8 cellular contexts compared by ENCODE assay signal in the genomic region with DNA sequence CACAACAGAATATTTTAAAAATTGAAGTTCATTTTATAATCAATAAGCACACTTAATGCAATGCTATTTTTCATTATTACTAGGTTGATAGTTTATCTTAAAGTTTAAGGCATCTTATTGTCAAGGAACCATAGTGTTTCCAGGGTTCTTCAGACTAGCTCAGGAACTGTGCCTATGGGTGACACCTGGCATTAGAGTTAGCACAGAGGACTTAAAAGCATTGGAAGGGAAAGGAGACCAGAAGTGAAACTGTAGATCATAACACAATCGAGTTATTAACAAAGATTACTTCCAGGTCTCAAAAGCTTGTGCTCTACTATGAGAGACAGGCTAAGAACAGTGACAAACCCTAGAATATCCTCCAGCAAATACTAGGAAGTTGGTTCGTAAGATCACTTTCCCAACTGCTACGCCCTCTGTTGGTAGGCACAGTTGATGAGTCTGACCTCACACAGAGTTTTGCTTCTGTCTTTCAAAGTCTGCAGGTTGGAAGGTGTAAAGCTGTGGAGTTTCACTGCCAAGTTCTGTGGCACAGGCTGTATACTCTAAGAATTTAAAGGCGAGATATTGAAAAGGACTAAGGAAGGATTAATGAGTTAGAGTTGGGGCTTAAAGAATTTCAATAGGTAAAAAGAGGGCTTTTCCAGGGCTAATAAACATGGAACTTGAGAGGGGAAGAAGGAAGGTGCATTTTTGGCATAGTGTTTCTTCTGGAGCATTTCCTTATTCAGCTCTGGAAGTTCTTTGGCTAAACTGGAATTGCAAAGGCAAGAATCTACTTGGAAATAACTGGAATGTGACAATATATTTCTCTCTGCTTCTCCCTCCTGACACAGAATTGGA.
DNase-seq lines count a peak whose midpoint lies in the region; ATAC-seq and TF ChIP-seq lines count a peak whose summit lies in the region.

No MANE protein-coding gene starts in this region.

- H3K9ac ChIP-seq in DND-41 (ENCODE audit: low read depth, low read length), result no peak overlapping the region
- no peak overlapping the region for H3K9ac ChIP-seq in adipocyte (ENCODE audit: low read length)

- H3K27ac Mint-ChIP-seq in stimulated activated memory B cell treated with anti-CD40 and anti-IgM and Interleukin-4, amounts not matched to agents 10 μg/mL and 1 μg/mL and 100 μg/mL, for 72 hours, result no peak overlapping the region
- no peak overlapping the region for H3K27ac Mint-ChIP-seq in activated T-helper 1 cell treated with anti-CD3 and anti-CD28 coated beads, Interleukin-12 subunit alpha, Interleukin-12 subunit beta, Interleukin-2, Interleukin-4 antibody, amounts not matched to agents 30 ng/mL and 10 ng/mL and 1 ng/mL, durations not matched to agents 14 hours and 24 hours and 36 hours

- H3K9me3 ChIP-seq in DND-41 (ENCODE audit: insufficient read depth, low read length, severe bottlenecking), result no peaks in the 10 kb centered on the region
- H3K9me3 ChIP-seq in adipocyte (ENCODE audit: control insufficient read depth, low read length), result no peaks in the 10 kb centered on the region
- no peaks in the 10 kb centered on the region for H3K9me3 ChIP-seq in hepatocyte (ENCODE audit: low read depth)

- H2AFZ ChIP-seq in DND-41 (ENCODE audit: low read depth, low read length) (peak overlapping the region; percentile 14; the same call in 1 of the 2 replicates), hepatocyte (no peak overlapping the region)

- no peaks in the 10 kb centered on the region for H3K9me2 ChIP-seq in hepatocyte (replicated peaks; ENCODE audit: insufficient read depth)

- no peaks in the 10 kb centered on the region for H3K9me3 Mint-ChIP-seq in stimulated activated memory B cell treated with anti-CD40 and anti-IgM and Interleukin-4, amounts not matched to agents 10 μg/mL and 1 μg/mL and 100 μg/mL, for 72 hours
- H3K9me3 Mint-ChIP-seq in activated T-helper 1 cell treated with anti-CD3 and anti-CD28 coated beads, Interleukin-12 subunit alpha, Interleukin-12 subunit beta, Interleukin-2, Interleukin-4 antibody, amounts not matched to agents 30 ng/mL and 10 ng/mL and 1 ng/mL, durations not matched to agents 14 hours and 24 hours and 36 hours, result no peaks in the 10 kb centered on the region

- no peak overlapping the region for H3K4me3 Mint-ChIP-seq in stimulated activated memory B cell treated with anti-CD40 and anti-IgM and Interleukin-4, amounts not matched to agents 10 μg/mL and 1 μg/mL and 100 μg/mL, for 72 hours
- H3K4me3 Mint-ChIP-seq in activated T-helper 1 cell treated with anti-CD3 and anti-CD28 coated beads, Interleukin-12 subunit alpha, Interleukin-12 subunit beta, Interleukin-2, Interleukin-4 antibody, amounts not matched to agents 30 ng/mL and 10 ng/mL and 1 ng/mL, durations not matched to agents 14 hours and 24 hours and 36 hours, result no peak overlapping the region

- no peaks in the 10 kb centered on the region for H3K4me1 ChIP-seq in DND-41 (ENCODE audit: insufficient read depth, low read length)
- peaks cover 11% of the 10 kb centered on the region for H3K4me1 ChIP-seq in adipocyte (ENCODE audit: control insufficient read depth, insufficient read depth, low read length)
- H3K4me1 ChIP-seq in hepatocyte (ENCODE audit: insufficient read depth), result no peaks in the 10 kb centered on the region

- TF ChIP-seq CTCF in DND-41 (IDR thresholded peaks at IDR 0.05; ENCODE audit: borderline replicate concordance, extremely low read depth, low read length, poor library complexity, severe bottlenecking) (peak; percentile 71), hepatocyte (IDR thresholded peaks at IDR 0.05; ENCODE audit: poor library complexity) (peak; percentile 74)

- H4K20me1 ChIP-seq in DND-41 (ENCODE audit: insufficient read depth, low read length) (no peaks in the 10 kb centered on the region), hepatocyte (ENCODE audit: insufficient read depth, poor library complexity, severe bottlenecking) (no peaks in the 10 kb centered on the region)

- no peaks in the 10 kb centered on the region for H3K4me1 Mint-ChIP-seq in stimulated activated memory B cell treated with anti-CD40 and anti-IgM and Interleukin-4, amounts not matched to agents 10 μg/mL and 1 μg/mL and 100 μg/mL, for 72 hours
- H3K4me1 Mint-ChIP-seq in activated T-helper 1 cell treated with anti-CD3 and anti-CD28 coated beads, Interleukin-12 subunit alpha, Interleukin-12 subunit beta, Interleukin-2, Interleukin-4 antibody, amounts not matched to agents 30 ng/mL and 10 ng/mL and 1 ng/mL, durations not matched to agents 14 hours and 24 hours and 36 hours (ENCODE audit: low read depth), result no peaks in the 10 kb centered on the region

- ATAC-seq in DND-41 (ENCODE audit: insufficient read depth, low read depth) (peak; percentile 67), HG03280 (IDR thresholded peaks at IDR 0.05; ENCODE audit: unreplicated experiment) (peak; percentile 76)
- ATAC-seq in stimulated activated memory B cell treated with anti-CD40 and anti-IgM and Interleukin-4, amounts not matched to agents 10 μg/mL and 1 μg/mL and 100 μg/mL, for 72 hours, result peak; percentile 53

- H3K36me3 ChIP-seq in DND-41 (ENCODE audit: insufficient read depth, low read length), result no peaks in the 10 kb centered on the region
- no peaks in the 10 kb centered on the region for H3K36me3 ChIP-seq in adipocyte (ENCODE audit: control insufficient read depth, insufficient read depth, low read length, severe bottlenecking)
- no peaks in the 10 kb centered on the region for H3K36me3 ChIP-seq in hepatocyte (replicated peaks; ENCODE audit: insufficient read depth, low read depth)

- DNase-seq in DND-41, result peak; percentile 33
- peak; percentile 5 for DNase-seq in GM19240 (ENCODE audit: insufficient read length, low spot score)
- DNase-seq in NCI-H510A treated with DMSO at 0.1 percent for 48 hours (lab: John Stamatoyannopoulos, UW), result peak; percentile 65
- peak; percentile 62 for DNase-seq in adipocyte (ENCODE audit: low read depth)
- peak; percentile 85 for DNase-seq in hepatocyte (ENCODE audit: low spot score)
- DNase-seq in activated T-helper 1 cell treated with anti-CD3 and anti-CD28 coated beads, Interleukin-12 subunit alpha, Interleukin-12 subunit beta, Interleukin-2, Interleukin-4 antibody, amounts not matched to agents 30 ng/mL and 10 ng/mL and 1 ng/mL, durations not matched to agents 14 hours and 24 hours and 36 hours (ENCODE audit: low spot score), result no peak

- 37% methylated on average over 4 of the region's 4 CpGs for WGBS in hepatocyte (ENCODE audit: low lambda C conversion rate, missing lambda C conversion rate)

- no peaks in the 10 kb centered on the region for H3K36me3 Mint-ChIP-seq in stimulated activated memory B cell treated with anti-CD40 and anti-IgM and Interleukin-4, amounts not matched to agents 10 μg/mL and 1 μg/mL and 100 μg/mL, for 72 hours
- H3K36me3 Mint-ChIP-seq in activated T-helper 1 cell treated with anti-CD3 and anti-CD28 coated beads, Interleukin-12 subunit alpha, Interleukin-12 subunit beta, Interleukin-2, Interleukin-4 antibody, amounts not matched to agents 30 ng/mL and 10 ng/mL and 1 ng/mL, durations not matched to agents 14 hours and 24 hours and 36 hours (ENCODE audit: low read depth), result no peaks in the 10 kb centered on the region

- H3K27me3 Mint-ChIP-seq in stimulated activated memory B cell treated with anti-CD40 and anti-IgM and Interleukin-4, amounts not matched to agents 10 μg/mL and 1 μg/mL and 100 μg/mL, for 72 hours, result no peaks in the 10 kb centered on the region
- no peaks in the 10 kb centered on the region for H3K27me3 Mint-ChIP-seq in activated T-helper 1 cell treated with anti-CD3 and anti-CD28 coated beads, Interleukin-12 subunit alpha, Interleukin-12 subunit beta, Interleukin-2, Interleukin-4 antibody, amounts not matched to agents 30 ng/mL and 10 ng/mL and 1 ng/mL, durations not matched to agents 14 hours and 24 hours and 36 hours (ENCODE audit: insufficient read depth)

- H3K4me2 ChIP-seq in DND-41 (ENCODE audit: insufficient read depth, low read length) (no peak overlapping the region), hepatocyte (no peak overlapping the region)

- H3K27me3 ChIP-seq in DND-41 (ENCODE audit: insufficient read depth, low read length, poor library complexity) (no peaks in the 10 kb centered on the region), adipocyte (replicated peaks; ENCODE audit: control insufficient read depth, insufficient read depth, low read length) (no peaks in the 10 kb centered on the region), hepatocyte (no peaks in the 10 kb centered on the region)

- intact Hi-C loops in activated T-helper 1 cell treated with anti-CD3 and anti-CD28 coated beads, Interleukin-12 subunit alpha, Interleukin-12 subunit beta, Interleukin-2, Interleukin-4 antibody, amounts not matched to agents 30 ng/mL and 10 ng/mL and 1 ng/mL, durations not matched to agents 14 hours and 24 hours and 36 hours (cut with micrococcal nuclease), result loop anchor here (5.0 kb wide), 2 partner anchors 733 to 1228 kb away; no protein-coding TSS in a partner anchor

- H3K79me2 ChIP-seq in DND-41 (ENCODE audit: insufficient read depth, low read length) (no peaks in the 10 kb centered on the region), hepatocyte (no peaks in the 10 kb centered on the region)

- no peak overlapping the region for H3K27ac ChIP-seq in DND-41 (ENCODE audit: low read length)
- H3K27ac ChIP-seq in hepatocyte, result no peak overlapping the region

- H3K4me3 ChIP-seq in DND-41 (ENCODE audit: low read depth in 1 of 2, low read length in 2 of 2) (no peak overlapping the region), adipocyte (ENCODE audit: low read length) (no peak overlapping the region), hepatocyte (no peak overlapping the region)
